Comparison of ENCODE assay signal across 10 cellular contexts in genomic region chr1:103517380-103518047, GRCh38. TPM values are rescaled to one million over a fixed set of nuclear protein-coding genes. Genes with fewer than 3 reads are reported as not detected.
DNase-seq lines count a peak whose midpoint lies in the region; ATAC-seq, FAIRE-seq and TF ChIP-seq lines count a peak whose summit lies in the region.
"Had no signal": no experiment of that assay in that cellular context is flagged by ENCODE, and none has a peak within 500 bp of the region (broad histone marks: within the 10 kb centered on the region; RNA-seq: fewer than 3 reads in every experiment).

No MANE protein-coding gene starts in this region.

- ATAC-seq in GM19351 (IDR thresholded peaks at IDR 0.05; ENCODE audit: unreplicated experiment) (peak; percentile 81), HG02943 (IDR thresholded peaks at IDR 0.05; ENCODE audit: low read depth, unreplicated experiment) (peak; percentile 86)
- ATAC-seq: naive thymus-derived CD8-positive, alpha-beta T cell had no signal

- DNase-seq in EL (peak; percentile 38), RCC 7860 (ENCODE audit: low spot score) (peak; percentile 19), KG1 (lab: John Stamatoyannopoulos, UW) (no peak), smooth muscle cell (lab: John Stamatoyannopoulos, UW; ENCODE audit: unreplicated experiment) (no peak), cerebellar cortex (ENCODE audit: low spot score) (no peak)
- no peak for DNase-seq in stimulated activated naive CD4-positive, alpha-beta T cell treated with Interleukin-2 at 50 U/mL for 16 hours (lab: John Stamatoyannopoulos, UW)
- DNase-seq: C1 segment of cervical spinal cord; naive thymus-derived CD8-positive, alpha-beta T cell had no signal

- no peak overlapping the region for H3K9ac ChIP-seq in smooth muscle cell (ENCODE audit: low read depth)

- H3K4me3 ChIP-seq in smooth muscle cell, result no peak overlapping the region

- H3K4me2 ChIP-seq in smooth muscle cell, result no peak overlapping the region

- no peak for FAIRE-seq in RCC 7860 (lab: Jason Lieb, UNC)

- H3K27me3 ChIP-seq in smooth muscle cell (ENCODE audit: low read depth), result no peaks in the 10 kb centered on the region

- no peaks in the 10 kb centered on the region for H3F3A ChIP-seq in smooth muscle cell (ENCODE audit: low read depth)

- 75% methylated on average over 2 of the region's 2 CpGs for WGBS in smooth muscle cell (ENCODE audit: low lambda C conversion rate)

- no peaks in the 10 kb centered on the region for H3K9me3 ChIP-seq in smooth muscle cell (replicated peaks; ENCODE audit: low read depth)

- H4K20me1 ChIP-seq in smooth muscle cell (ENCODE audit: low read depth), result no peaks in the 10 kb centered on the region

- no peak for TF ChIP-seq CTCF in smooth muscle cell (IDR thresholded peaks at IDR 0.05; ENCODE audit: borderline replicate concordance, insufficient read depth, poor library complexity, severe bottlenecking)

- H3K4me1 ChIP-seq in smooth muscle cell (ENCODE audit: low read depth), result no peaks in the 10 kb centered on the region

- H2AFZ ChIP-seq in smooth muscle cell (ENCODE audit: low read depth), result no peak overlapping the region

- H3K36me3 ChIP-seq in smooth muscle cell (ENCODE audit: low read depth), result no peaks in the 10 kb centered on the region

- H3K27ac ChIP-seq in smooth muscle cell (ENCODE audit: low read depth), result no peak overlapping the region

- H3K79me2 ChIP-seq in smooth muscle cell (ENCODE audit: low read depth), result no peaks in the 10 kb centered on the region

RNA-seq across cellular contexts. Expression of gene RNPC3, which starts 8.0 kb away (rescaled TPM):
- total RNA-seq in smooth muscle cell, result 7.0 and 14.8 TPM in 2 replicates
- 2.6 and 5.1 TPM in 2 replicates for polyA plus RNA-seq in smooth muscle cell

RNA-seq across cellular contexts. Expression of gene AMY2B, which starts 53.9 kb away (rescaled TPM):
- total RNA-seq in smooth muscle cell, result 2.5 and 3.3 TPM in 2 replicates
- polyA plus RNA-seq in smooth muscle cell, result 0.71 and 0.79 TPM in 2 replicates

Comparison
In these comparisons a context has a peak if more than half of its experiments do, and no peak if none do; other contexts are left out.
1. DNase-seq: peak in EL (single experiment) and RCC 7860 (single experiment); none in KG1 (single experiment), smooth muscle cell (single experiment), stimulated activated naive CD4-positive, alpha-beta T cell treated with Interleukin-2 at 50 U/mL for 16 hours (single experiment) and cerebellar cortex (single experiment).